Comparison of ENCODE assay signal across 8 cellular contexts in the genomic region with DNA sequence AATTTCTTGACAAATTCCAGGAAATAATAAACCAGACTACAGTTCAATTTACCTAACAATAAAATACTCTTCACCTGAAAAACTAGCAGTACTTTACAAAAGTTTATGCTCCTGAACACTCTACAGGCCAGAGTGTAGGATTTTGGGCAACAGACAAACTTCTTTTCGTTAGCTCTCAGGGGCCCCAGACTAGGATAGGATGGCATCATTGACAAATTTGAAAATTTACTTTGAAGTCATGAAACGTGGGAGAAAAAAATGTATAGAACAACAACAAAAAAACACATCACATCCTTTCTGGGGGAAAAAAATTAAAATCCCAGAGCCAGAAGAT. TPM values are rescaled to one million over a fixed set of nuclear protein-coding genes. Genes with fewer than 3 reads are reported as not detected.
A peak's percentile ranks its signal among the peaks of the same experiment; 100 is the strongest.
DNase-seq lines count a peak whose midpoint lies in the region; ATAC-seq and TF ChIP-seq lines count a peak whose summit lies in the region.

No MANE protein-coding gene starts in this region.

- H3K4me1 Mint-ChIP-seq in CD4-positive, CD25-positive, alpha-beta regulatory T cell, result peaks cover 34 to 82% (median 51%) of the 10 kb centered on the region in 4 donors
- H3K4me1 Mint-ChIP-seq in endothelial cell (ENCODE audit: unreplicated experiment), result peaks cover 40% of the 10 kb centered on the region

- no peak overlapping the region for H2BK120ac ChIP-seq in neuronal stem cell (ENCODE audit: low read depth, low read length)

- H3K27me3 Mint-ChIP-seq in CD4-positive, CD25-positive, alpha-beta regulatory T cell, result no peaks in the 10 kb centered on the region
- peaks cover 8% of the 10 kb centered on the region for H3K27me3 Mint-ChIP-seq in endothelial cell (ENCODE audit: unreplicated experiment)

- ATAC-seq in CD4-positive, CD25-positive, alpha-beta regulatory T cell (ENCODE audit: low read depth in 2 of 2), result no peak
- ATAC-seq in PC-3 (no peak), HG03469 (IDR thresholded peaks at IDR 0.05; ENCODE audit: unreplicated experiment) (no peak), HG03378 (IDR thresholded peaks at IDR 0.05; ENCODE audit: unreplicated experiment) (no peak)

- H2AK5ac ChIP-seq in neuronal stem cell (ENCODE audit: low read depth, low read length), result no peak overlapping the region

- H2AFZ ChIP-seq in PC-3 (ENCODE audit: low read length) (no peak overlapping the region), neuronal stem cell (ENCODE audit: low read length) (no peak overlapping the region)

- H2BK5ac ChIP-seq in neuronal stem cell (ENCODE audit: low read length), result no peak overlapping the region

- DNase-seq in CD4-positive, CD25-positive, alpha-beta regulatory T cell, result no peak
- no peak for DNase-seq in PC-3
- no peak for DNase-seq in endothelial cell (ENCODE audit: low spot score)
- no peak for DNase-seq in neuronal stem cell (ENCODE audit: low spot score)
- DNase-seq in NCI-H2081 treated with DMSO at 0.1 percent for 48 hours (lab: John Stamatoyannopoulos, UW), result no peak
- DNase-seq in DMS79 (lab: John Stamatoyannopoulos, UW), result no peak

- TSS peak; percentile 58 for BruUV-seq in PC-3 (replicated peaks; lab: Mats Ljungman, UMichigan)

- H3K18ac ChIP-seq in neuronal stem cell (ENCODE audit: low read length), result no peak overlapping the region

- no peak overlapping the region for H3K23ac ChIP-seq in neuronal stem cell (ENCODE audit: low read depth, low read length, poor library complexity)

- peaks cover 58% of the 10 kb centered on the region for H3K79me2 ChIP-seq in PC-3 (ENCODE audit: low read length)

- H3K9ac ChIP-seq in PC-3 (ENCODE audit: low read length) (peak overlapping the region; percentile 85), neuronal stem cell (ENCODE audit: low read depth, low read length, poor library complexity) (no peak overlapping the region)

- H3K27ac Mint-ChIP-seq in CD4-positive, CD25-positive, alpha-beta regulatory T cell, result peak overlapping the region; percentile 89 to 96 (median 96)
- H3K27ac Mint-ChIP-seq in endothelial cell (ENCODE audit: unreplicated experiment), result peak overlapping the region; percentile 92

- peaks cover 5% of the 10 kb centered on the region for H3K79me1 ChIP-seq in neuronal stem cell (ENCODE audit: low read depth, low read length)

- H3K4ac ChIP-seq in neuronal stem cell (ENCODE audit: low read length), result no peak overlapping the region

- no peaks in the 10 kb centered on the region for H3K9me3 Mint-ChIP-seq in CD4-positive, CD25-positive, alpha-beta regulatory T cell
- no peaks in the 10 kb centered on the region for H3K9me3 Mint-ChIP-seq in endothelial cell (ENCODE audit: unreplicated experiment)

- no peaks in the 10 kb centered on the region for H3K27me3 ChIP-seq in CD4-positive, CD25-positive, alpha-beta regulatory T cell (ENCODE audit: control insufficient read depth, insufficient read depth, low read length)
- H3K27me3 ChIP-seq in PC-3 (ENCODE audit: low read length) (no peaks in the 10 kb centered on the region), neuronal stem cell (ENCODE audit: control insufficient read depth in 3 of 3, insufficient read depth in 3 of 3, low read depth in 1 of 3, low read length in 3 of 3) (no peaks in the 10 kb centered on the region)

- peaks cover 20% of the 10 kb centered on the region for H3F3A ChIP-seq in PC-3 (ENCODE audit: low read length, unreplicated experiment)

- H3K9me2 ChIP-seq in PC-3 (replicated peaks; ENCODE audit: low read length), result no peaks in the 10 kb centered on the region

- no peaks in the 10 kb centered on the region for H3K9me3 ChIP-seq in CD4-positive, CD25-positive, alpha-beta regulatory T cell (ENCODE audit: control insufficient read depth in 2 of 2, low read length in 2 of 2)
- no peaks in the 10 kb centered on the region for H3K9me3 ChIP-seq in PC-3 (ENCODE audit: low read length)
- H3K9me3 ChIP-seq in neuronal stem cell (replicated peaks in 1 of 2; ENCODE audit: control insufficient read depth in 2 of 2, insufficient read depth in 1 of 2, low read depth in 1 of 2, low read length in 2 of 2), result no peaks in the 10 kb centered on the region

- CTCF ChIA-PET in PC-3 (lab: Charles Lee), result interaction anchor here (1.2 kb wide), 1 partner anchor 27 kb away, joined by 8 read pairs; no protein-coding TSS in a partner anchor

- H4K8ac ChIP-seq in neuronal stem cell (ENCODE audit: low read depth, low read length), result no peak overlapping the region

- H2BK15ac ChIP-seq in neuronal stem cell (ENCODE audit: low read length), result no peak overlapping the region

- peak overlapping the region; percentile 87 for H3K4me2 ChIP-seq in PC-3 (ENCODE audit: low read length)
- peak overlapping the region; percentile 68 for H3K4me2 ChIP-seq in neuronal stem cell (ENCODE audit: insufficient read depth, low read length, poor library complexity, severe bottlenecking)

- TF ChIP-seq CTCF in PC-3 (conservative IDR thresholded peaks at IDR 0.05; ENCODE audit: low read depth, low read length) (no peak), endothelial cell (IDR thresholded peaks at IDR 0.05; ENCODE audit: unreplicated experiment) (no peak)

- H3K4me1 ChIP-seq in CD4-positive, CD25-positive, alpha-beta regulatory T cell (ENCODE audit: control insufficient read depth, insufficient read depth, low read length, poor library complexity, severe bottlenecking), result peaks cover 80% of the 10 kb centered on the region
- H3K4me1 ChIP-seq in PC-3 (ENCODE audit: insufficient read depth, low read length), result peaks cover 61% of the 10 kb centered on the region
- peaks cover 12 to 33% of the 10 kb centered on the region in 2 donors for H3K4me1 ChIP-seq in neuronal stem cell (ENCODE audit: control insufficient read depth in 2 of 2, insufficient read depth in 1 of 2, low read depth in 1 of 2, low read length in 2 of 2)

- POLR2A ChIA-PET in PC-3 (lab: Charles Lee; ENCODE audit: unreplicated experiment), result no interaction called here

- H2BK12ac ChIP-seq in neuronal stem cell (ENCODE audit: low read length), result no peak overlapping the region

- peak overlapping the region; percentile 94 to 99 (median 99) for H3K4me3 Mint-ChIP-seq in CD4-positive, CD25-positive, alpha-beta regulatory T cell
- H3K4me3 Mint-ChIP-seq in endothelial cell (ENCODE audit: unreplicated experiment), result peak overlapping the region; percentile 99

- intact Hi-C loops in PC-3 (cut with micrococcal nuclease), result loop anchor here (5.0 to 10.0 kb wide), 2 partner anchors 122 to 175 kb away; partner anchors contain the start of genes ADGRB2 and SPOCD1

- no peak overlapping the region for H4K91ac ChIP-seq in neuronal stem cell (ENCODE audit: low read depth, low read length, poor library complexity)

- no peaks in the 10 kb centered on the region for H3K36me3 ChIP-seq in CD4-positive, CD25-positive, alpha-beta regulatory T cell (ENCODE audit: control insufficient read depth, insufficient read depth, low read length)
- H3K36me3 ChIP-seq in PC-3 (ENCODE audit: low read depth, low read length), result 0 out of 2 replicates have a peak, but pooled peaks cover 2% of the 10 kb centered on the region
- no peaks in the 10 kb centered on the region for H3K36me3 ChIP-seq in neuronal stem cell (replicated peaks in 1 of 2; ENCODE audit: control insufficient read depth in 2 of 2, insufficient read depth in 2 of 2, low read length in 2 of 2)

- H3K4me3 ChIP-seq in CD4-positive, CD25-positive, alpha-beta regulatory T cell (ENCODE audit: low read depth, low read length), result peak overlapping the region; percentile 95
- H3K4me3 ChIP-seq in PC-3 (ENCODE audit: low read length) (peak overlapping the region; percentile 80), neuronal stem cell (ENCODE audit: low read length in 2 of 2) (peak overlapping the region; percentile 78 to 100)

- H3K27ac ChIP-seq in CD4-positive, CD25-positive, alpha-beta regulatory T cell (ENCODE audit: insufficient read depth, low read length, poor library complexity, severe bottlenecking), result peak overlapping the region; percentile 86
- H3K27ac ChIP-seq in PC-3 (ENCODE audit: low read length) (peak overlapping the region; percentile 98), neuronal stem cell (replicated peaks; ENCODE audit: low read length) (no peak overlapping the region)

- H4K20me1 ChIP-seq in PC-3 (ENCODE audit: low read length), result peaks cover 38% of the 10 kb centered on the region

- H3K36me3 Mint-ChIP-seq in CD4-positive, CD25-positive, alpha-beta regulatory T cell, result peaks cover 4% of the 10 kb centered on the region
- peaks cover 9% of the 10 kb centered on the region for H3K36me3 Mint-ChIP-seq in endothelial cell (ENCODE audit: low read depth, unreplicated experiment)

- no CpG with 5 or more reads among the region's 2 CpGs for WGBS in neuronal stem cell (ENCODE audit: extremely low coverage in 2 of 2, insufficient read length in 2 of 2, insufficient replicate concordance in 1 of 2), 2 donors

- no peak overlapping the region for H3K14ac ChIP-seq in neuronal stem cell (ENCODE audit: low read length)

RNA-seq across cellular contexts. Expression of gene PTP4A2, which starts 1.2 kb away (rescaled TPM):
- 364 TPM for total RNA-seq in CD4-positive, CD25-positive, alpha-beta regulatory T cell
- polyA plus RNA-seq in CD4-positive, CD25-positive, alpha-beta regulatory T cell, result 100 to 1,000 TPM; 288 to 597 (median 387) TPM
- total RNA-seq in PC-3 (2014; rRNA removed) (335 and 340 TPM in 2 replicates), endothelial cell (ENCODE audit: unreplicated experiment) (162 TPM)
- 306 TPM for polyA plus RNA-seq in neuronal stem cell (2013, experiment 1 of 2)
- 334 TPM for polyA plus RNA-seq in neuronal stem cell (2013, experiment 2 of 2)
